14 cellular contexts compared by ENCODE assay signal in the genomic region with DNA sequence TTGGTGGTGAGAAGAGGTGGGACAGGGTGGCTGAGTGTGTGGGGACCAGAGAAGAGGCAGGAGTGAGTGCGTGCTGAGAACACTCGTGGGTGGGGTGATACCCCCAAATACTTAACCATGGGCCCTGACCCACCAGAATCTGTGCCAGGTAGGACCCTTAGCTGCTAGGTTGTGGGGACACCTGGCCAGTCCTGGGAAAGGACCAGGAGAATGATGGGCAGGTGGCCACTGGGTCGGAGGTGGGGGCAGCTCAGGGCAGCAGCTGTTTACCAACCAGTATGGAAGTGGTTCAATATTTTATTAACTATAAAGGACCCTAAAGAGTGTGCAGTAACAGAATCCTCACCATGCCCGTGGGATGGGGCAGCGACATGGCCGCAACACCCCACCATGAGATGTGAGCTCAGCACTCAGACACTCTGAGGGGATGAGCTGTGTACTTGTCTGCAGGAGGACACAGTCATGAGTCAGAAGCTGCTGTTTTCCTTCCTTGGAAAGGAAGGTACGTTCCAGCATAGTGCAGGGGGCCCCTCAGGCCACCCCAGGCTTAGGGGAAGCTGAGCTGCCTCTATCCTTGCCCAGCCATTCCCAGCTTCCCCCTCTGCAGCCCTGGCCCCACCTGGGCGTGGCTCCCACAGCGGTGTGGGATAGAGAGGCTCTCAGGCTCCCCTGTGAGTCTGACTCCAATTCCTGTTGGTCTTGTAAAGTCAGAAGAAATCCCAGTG. TPM values are rescaled to one million over a fixed set of nuclear protein-coding genes. Genes with fewer than 3 reads are reported as not detected.
DNase-seq lines count a peak whose midpoint lies in the region; ATAC-seq, FAIRE-seq and TF ChIP-seq lines count a peak whose summit lies in the region.
"Had no signal": no experiment of that assay in that cellular context is flagged by ENCODE, and none has a peak within 500 bp of the region (broad histone marks: within the 10 kb centered on the region; RNA-seq: fewer than 3 reads in every experiment).

No MANE protein-coding gene starts in this region.

- H3K9me3 ChIP-seq in MG63 = no peaks in the 10 kb centered on the region
- no peaks in the 10 kb centered on the region for H3K9me3 ChIP-seq in endothelial cell of umbilical vein (replicated peaks; ENCODE audit: control insufficient read depth, insufficient read depth, low read length)
- no peaks in the 10 kb centered on the region for H3K9me3 ChIP-seq in BE2C
- H3K9me3 ChIP-seq: adrenal gland, SJSA1 had no signal

- CTCF ChIA-PET in BJ (lab: Yijun Ruan, JAX) (interaction anchor here (0.7 to 16.1 kb wide), 9 partner anchors 8 to 754 kb away, joined by 3 to 375 read pairs (median 4); no protein-coding TSS in a partner anchor), endothelial cell of umbilical vein (lab: Charles Lee) (interaction anchor here (0.9 to 14.6 kb wide), 6 partner anchors 8 to 465 kb away, joined by 4 to 349 read pairs (median 10); no protein-coding TSS in a partner anchor)

- H3K36me3 ChIP-seq in BJ (ENCODE audit: control insufficient read depth, insufficient read depth, low read length) = no peaks in the 10 kb centered on the region
- H3K36me3 ChIP-seq in MG63 = no peaks in the 10 kb centered on the region
- H3K36me3 ChIP-seq in endothelial cell of umbilical vein (ENCODE audit: control insufficient read depth in 2 of 2, extremely low read depth in 1 of 2, insufficient read depth in 2 of 2, low read length in 2 of 2) = no peaks in the 10 kb centered on the region
- H3K36me3 ChIP-seq in BE2C = no peaks in the 10 kb centered on the region
- H3K36me3 ChIP-seq: adrenal gland, SJSA1 had no signal

- BruUV-seq in endothelial cell of umbilical vein (replicated peaks; lab: Mats Ljungman, UMichigan) = no TSS peak

- H3K27me3 Mint-ChIP-seq in neural crest cell (ENCODE audit: low read depth) = peaks cover 24% of the 10 kb centered on the region

- peak; percentile 62 for DNase-seq in BJ (ENCODE audit: low read depth)
- peak; percentile 84 for DNase-seq in MG63
- DNase-seq in endothelial cell of umbilical vein (ENCODE audit: low read depth, low spot score) = no peak
- DNase-seq in neural crest cell (ENCODE audit: low read depth, low spot score) = no peak
- DNase-seq in RPMI8226 = no peak
- no peak for DNase-seq in GM20000 (ENCODE audit: low spot score)
- DNase-seq in BE2C = no peak
- DNase-seq: activated CD4-positive, alpha-beta T cell treated with anti-CD3 and anti-CD28 coated beads for 48 hours; CD8-positive, alpha-beta T cell; NCI-H2171 had no signal

- H3K9me1 ChIP-seq in endothelial cell of umbilical vein (replicated peaks; ENCODE audit: control insufficient read depth, extremely low read depth, insufficient read depth, low read length) = no peaks in the 10 kb centered on the region

- dilution Hi-C loops in endothelial cell of umbilical vein (cut with MboI; ENCODE audit: extremely low pct_ligation_motif_present, low sequenced_read_pairs) = no loop called here

- no peak for TF ChIP-seq CTCF in BJ (IDR thresholded peaks at IDR 0.05; ENCODE audit: insufficient read depth, low read depth, low read length)
- no peak for TF ChIP-seq CTCF in endothelial cell of umbilical vein (IDR thresholded peaks at IDR 0.05; ENCODE audit: extremely low read depth in 1 of 2, insufficient read depth in 1 of 2, low read depth in 1 of 2, low read length in 2 of 2)
- TF ChIP-seq CTCF in neural crest cell (conservative IDR thresholded peaks at IDR 0.05) = no peak
- no peak for TF ChIP-seq CTCF in GM20000 (IDR thresholded peaks at IDR 0.05; ENCODE audit: extremely low read depth, missing control alignments)
- no peak for TF ChIP-seq CTCF in BE2C (IDR thresholded peaks at IDR 0.05; ENCODE audit: low read depth, low read length)

- H3K27me3 ChIP-seq in BJ (ENCODE audit: control insufficient read depth, insufficient read depth, low read length) = no peaks in the 10 kb centered on the region
- no peaks in the 10 kb centered on the region for H3K27me3 ChIP-seq in MG63
- H3K27me3 ChIP-seq in endothelial cell of umbilical vein (ENCODE audit: control insufficient read depth in 2 of 2, insufficient read depth in 2 of 2, low read length in 2 of 2) = no peaks in the 10 kb centered on the region
- H3K27me3 ChIP-seq in BE2C = no peaks in the 10 kb centered on the region; the same call in 1 of the 2 replicates
- H3K27me3 ChIP-seq: adrenal gland, SJSA1 had no signal

- H3K4me1 Mint-ChIP-seq in neural crest cell = peaks cover 7% of the 10 kb centered on the region

- no peak overlapping the region for H3K4me2 ChIP-seq in endothelial cell of umbilical vein (ENCODE audit: insufficient read depth, low read length)

- intact Hi-C loops in endothelial cell of umbilical vein (cut with micrococcal nuclease) = no loop called here

- H3K4me1 ChIP-seq in endothelial cell of umbilical vein (ENCODE audit: control insufficient read depth, extremely low read depth, insufficient read depth, low read length) (peaks cover 9% of the 10 kb centered on the region), BE2C (no peaks in the 10 kb centered on the region)

- FAIRE-seq in endothelial cell of umbilical vein (lab: Jason Lieb, UNC) = no peak

- H3K4me3 ChIP-seq in BJ (ENCODE audit: low read depth, low read length) (no peak overlapping the region), MG63 (no peak overlapping the region), endothelial cell of umbilical vein (replicated peaks in 1 of 3; ENCODE audit: insufficient read depth in 1 of 3, low read depth in 1 of 3, low read length in 3 of 3) (no peak overlapping the region), BE2C (ENCODE audit: low read depth, low read length) (no peak overlapping the region)
- H3K4me3 ChIP-seq: adrenal gland, SJSA1 had no signal

- no peaks in the 10 kb centered on the region for H3K9me3 Mint-ChIP-seq in neural crest cell
- H3K9me3 Mint-ChIP-seq: CD8-positive, alpha-beta T cell had no signal

- no peaks in the 10 kb centered on the region for H3K79me2 ChIP-seq in endothelial cell of umbilical vein (ENCODE audit: control insufficient read depth, insufficient read depth, low read length)

- no peaks in the 10 kb centered on the region for H4K20me1 ChIP-seq in endothelial cell of umbilical vein (replicated peaks; ENCODE audit: control insufficient read depth, extremely low read depth, insufficient read depth, low read length)

- no peak overlapping the region for H2AFZ ChIP-seq in endothelial cell of umbilical vein (ENCODE audit: low read depth, low read length)

- ATAC-seq in GM21723 (IDR thresholded peaks at IDR 0.05; ENCODE audit: unreplicated experiment) = no peak
- ATAC-seq: CD8-positive, alpha-beta T cell had no signal

- no peak overlapping the region for H3K27ac Mint-ChIP-seq in neural crest cell (ENCODE audit: unreplicated experiment)
- H3K27ac Mint-ChIP-seq: CD8-positive, alpha-beta T cell had no signal

- POLR2A ChIA-PET in BJ (lab: Charles Lee) = interaction anchor here (0.6 kb wide), 1 partner anchor 90 kb away, joined by 5 read pairs; no protein-coding TSS in a partner anchor
- POLR2A ChIA-PET in endothelial cell of umbilical vein (lab: Charles Lee) = no interaction called here

- H3K27ac ChIP-seq in endothelial cell of umbilical vein (ENCODE audit: insufficient read depth, low read depth, low read length) = no peak overlapping the region
- H3K27ac ChIP-seq: adrenal gland, SJSA1 had no signal

- H3K4me3 Mint-ChIP-seq in neural crest cell = peak overlapping the region; percentile 79
- H3K4me3 Mint-ChIP-seq: CD8-positive, alpha-beta T cell had no signal

- TF ChIP-seq POLR2A in endothelial cell of umbilical vein (IDR thresholded peaks at IDR 0.05; ENCODE audit: low read depth, low read length) = no peak

- no peaks in the 10 kb centered on the region for H3K36me3 Mint-ChIP-seq in neural crest cell (ENCODE audit: low read depth)

- H3K9ac ChIP-seq in endothelial cell of umbilical vein (replicated peaks; ENCODE audit: extremely low read depth, insufficient read depth, low read length) = no peak overlapping the region

TF ChIP-seq in endothelial cell of umbilical vein, 7 proteins besides CTCF, POLR2A, EP300 and RAD21 (continues in another document):
- no peak for TF ChIP-seq JUN (IDR thresholded peaks at IDR 0.05; ENCODE audit: borderline replicate concordance, insufficient read depth, insufficient read length, low read depth)
- TF ChIP-seq POLR2AphosphoS5 (IDR thresholded peaks at IDR 0.05; ENCODE audit: insufficient read depth, low read depth, low read length) = no peak
- no peak for TF ChIP-seq MYC (IDR thresholded peaks at IDR 0.05; ENCODE audit: low read depth, low read length)

RNA-seq across cellular contexts. Expression of a gene that starts 25.4 kb away (rescaled TPM):
- polyA plus RNA-seq in BJ (2011; rRNA removed) (not detected in 2 replicates), endothelial cell of umbilical vein (not detected in 2 replicates)
- polyA minus RNA-seq in BJ (2011; rRNA and poly(A)+ RNA removed) = not detected in 2 replicates
- total RNA-seq in MG63 (2014; rRNA removed; shearing (Covaris generic); ENCODE audit: low replicate concordance) = not detected in 2 replicates
- total RNA-seq in endothelial cell of umbilical vein (not detected in 2 replicates), neural crest cell (not detected in 2 replicates)
- polyA plus RNA-seq in endothelial cell of umbilical vein (2011; cell fraction: cytosol; rRNA removed) = not detected in 2 replicates
- not detected in 2 replicates for polyA plus RNA-seq in endothelial cell of umbilical vein (2011; cell fraction: nucleus; rRNA removed)
- not detected in 2 replicates for polyA plus RNA-seq in endothelial cell of umbilical vein (2012)
- polyA minus RNA-seq in endothelial cell of umbilical vein = not detected in 2 replicates
- polyA minus RNA-seq in endothelial cell of umbilical vein (2011; cell fraction: cytosol; rRNA and poly(A)+ RNA removed) = not detected
- polyA minus RNA-seq in endothelial cell of umbilical vein (2011; cell fraction: nucleus; rRNA and poly(A)+ RNA removed) = not detected in 2 replicates
- not detected for polyA plus RNA-seq in BE2C (2012; ENCODE audit: insufficient read depth, insufficient read length, low read depth)
- total RNA-seq: adrenal gland; CD8-positive, alpha-beta T cell; epithelial cell of proximal tubule; SJSA1 had no signal
- polyA plus RNA-seq: adrenal gland had no signal

RNA-seq across cellular contexts. Expression of a gene that starts 41.6 kb away (rescaled TPM):
- not detected in 2 replicates for polyA plus RNA-seq in BJ (2011; rRNA removed)
- polyA minus RNA-seq in BJ (2011; rRNA and poly(A)+ RNA removed) = not detected in 2 replicates
- total RNA-seq in MG63 (2014; rRNA removed; shearing (Covaris generic); ENCODE audit: low replicate concordance) = not detected in 2 replicates
- total RNA-seq in endothelial cell of umbilical vein = not detected in 2 replicates
- polyA plus RNA-seq in endothelial cell of umbilical vein = not detected in 2 replicates
- not detected in 2 replicates for polyA plus RNA-seq in endothelial cell of umbilical vein (2011; cell fraction: cytosol; rRNA removed)
- polyA plus RNA-seq in endothelial cell of umbilical vein (2011; cell fraction: nucleus; rRNA removed) = not detected in 2 replicates
- not detected in 2 replicates for polyA plus RNA-seq in endothelial cell of umbilical vein (2012)
- not detected in 2 replicates for polyA minus RNA-seq in endothelial cell of umbilical vein
- polyA minus RNA-seq in endothelial cell of umbilical vein (2011; cell fraction: cytosol; rRNA and poly(A)+ RNA removed) = not detected
- polyA minus RNA-seq in endothelial cell of umbilical vein (2011; cell fraction: nucleus; rRNA and poly(A)+ RNA removed) = not detected in 2 replicates
- not detected in 2 replicates for total RNA-seq in neural crest cell
- not detected for polyA plus RNA-seq in BE2C (2012; ENCODE audit: insufficient read depth, insufficient read length, low read depth)
- total RNA-seq: adrenal gland; CD8-positive, alpha-beta T cell; epithelial cell of proximal tubule; SJSA1 had no signal
- polyA plus RNA-seq: adrenal gland had no signal

Comparison
In these comparisons a context has a peak if more than half of its experiments do, and no peak if none do; other contexts are left out.
1. DNase-seq: peak in BJ (single experiment) and MG63 (single experiment); none in endothelial cell of umbilical vein (single experiment), neural crest cell (single experiment), RPMI8226 (single experiment), GM20000 (single experiment) and BE2C (single experiment).